In the genomic region with DNA sequence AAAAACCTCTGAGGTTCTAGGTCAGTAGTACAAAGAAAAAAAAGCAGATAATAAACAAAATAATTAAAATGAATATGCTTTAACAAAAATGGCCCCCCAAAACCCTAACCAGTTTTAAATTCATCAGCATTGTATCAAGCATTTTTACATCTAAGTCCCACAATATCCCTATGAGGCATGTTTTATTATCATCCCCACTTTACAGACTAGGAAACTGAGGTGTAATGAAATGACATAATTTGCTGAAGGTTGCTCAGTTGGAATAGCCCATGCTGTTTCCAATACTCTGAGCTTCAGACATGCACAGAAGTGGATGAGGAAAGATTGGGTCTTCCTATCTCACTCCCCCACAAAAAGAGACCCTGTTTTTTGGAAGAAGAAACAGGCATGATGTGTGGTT, we compare ENCODE assay signal across 21 cellular contexts.
"Had no signal": no experiment of that assay in that cellular context is flagged by ENCODE, and none has a peak within 500 bp of the region (broad histone marks: within the 10 kb centered on the region; RNA-seq: fewer than 3 reads in every experiment).

No MANE protein-coding gene starts in this region.

- DNase-seq: IMR-90, Kasumi-1, MM.1S, NCI-H1092 treated with DMSO at 0.1 percent for 48 hours, NCI-H1436, NCI-H187, NCI-H2029, NCI-H2081 treated with DMSO at 0.1 percent for 48 hours, NCI-H2171, NCI-H226, NCI-H446, NCI-H510A, NCI-H524 treated with DMSO at 0.1 percent for 48 hours, NCI-H69, NCI-H774, Right ventricle myocardium superior, RPMI8226, SIG-M5 had no signal

- H3K27me3 ChIP-seq: SJSA1 had no signal

- H3K9me3 ChIP-seq: SJSA1 had no signal

- H3K4me2 ChIP-seq: KMS-11 had no signal

- H3K9ac ChIP-seq: KMS-11 had no signal

- H3K27ac ChIP-seq: KMS-11, SK-N-MC had no signal

- H3K4me3 ChIP-seq: SJSA1, SK-N-MC had no signal

- H3K36me3 ChIP-seq: SJSA1 had no signal
